8 cellular contexts compared by ENCODE assay signal in the genomic region with DNA sequence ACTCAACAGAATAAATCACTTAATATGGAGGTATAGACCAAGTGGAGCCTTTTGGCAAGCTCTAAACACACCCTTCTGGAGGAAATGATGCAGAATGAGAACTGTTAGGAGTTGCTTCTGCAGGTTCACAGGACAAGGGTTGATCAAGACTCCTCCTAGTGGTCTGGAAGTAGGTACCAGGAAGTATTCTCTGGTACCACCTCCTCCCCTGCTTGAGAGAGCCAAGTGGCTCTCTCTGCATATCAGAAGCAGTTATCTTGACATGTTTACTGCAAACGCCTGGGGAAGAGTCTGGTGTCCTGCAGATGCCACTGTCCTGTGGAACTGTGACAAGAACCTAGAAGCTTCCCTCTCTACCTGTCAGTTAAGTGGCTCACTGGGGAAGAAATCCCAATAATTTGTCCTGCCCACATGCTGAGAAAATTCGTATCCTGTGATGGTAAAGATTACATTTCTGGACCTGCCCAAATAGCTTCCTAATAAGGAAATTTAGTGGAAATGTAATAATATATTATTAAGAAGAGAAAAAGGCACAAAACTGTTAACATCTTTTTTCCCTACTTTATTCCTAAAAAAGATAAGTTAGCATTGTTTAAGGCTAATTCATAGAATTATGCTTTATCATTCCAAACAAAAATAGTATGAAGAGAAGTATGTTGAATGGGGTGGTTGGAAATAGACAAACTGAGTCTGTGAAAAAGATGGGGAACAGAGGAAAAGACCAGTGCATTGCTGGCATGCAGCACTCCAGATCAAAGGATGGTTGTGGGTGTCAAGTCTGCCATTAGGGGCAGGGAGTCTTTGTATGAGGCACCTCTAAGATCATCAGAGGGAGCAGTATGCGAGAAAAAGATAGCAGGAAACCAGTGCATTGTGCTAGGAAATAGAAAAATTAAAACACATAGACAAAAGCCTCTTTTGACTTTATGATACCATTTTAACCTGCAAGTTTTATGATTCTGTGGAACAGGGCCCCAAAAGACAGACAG.
DNase-seq lines count a peak whose midpoint lies in the region; ATAC-seq and TF ChIP-seq lines count a peak whose summit lies in the region.

No MANE protein-coding gene starts in this region.

- H3K36me3 Mint-ChIP-seq in activated B cell treated with CpG ODN at 0.5 μM for 24 hours (ENCODE audit: low read depth) (peaks cover 39% of the 10 kb centered on the region), progenitor cell of endocrine pancreas (ENCODE audit: insufficient read depth) (peaks cover 2% of the 10 kb centered on the region)

- H3K4me1 Mint-ChIP-seq in activated B cell treated with CpG ODN at 0.5 μM for 24 hours, result peaks cover 55% of the 10 kb centered on the region
- peaks cover 26% of the 10 kb centered on the region for H3K4me1 Mint-ChIP-seq in progenitor cell of endocrine pancreas (ENCODE audit: low read depth)

- DNase-seq in DMS 273 treated with DMSO at 0.1 percent for 48 hours (lab: John Stamatoyannopoulos, UW) (peak; percentile 20), NCI-H226 (peak; percentile 62), activated B cell treated with CpG ODN at 0.5 μM for 24 hours (no peak), fibroblast of peridontal ligament (ENCODE audit: extremely low read depth) (peak; percentile 39), progenitor cell of endocrine pancreas (ENCODE audit: low spot score, unreplicated experiment) (no peak), DMS153 treated with DMSO at 0.1 percent for 48 hours (lab: John Stamatoyannopoulos, UW; ENCODE audit: unreplicated experiment) (no peak)

- TF ChIP-seq CTCF in activated B cell treated with CpG ODN at 0.5 μM for 24 hours (IDR thresholded peaks at IDR 0.05), result peak; percentile 71
- peak; percentile 50 for TF ChIP-seq CTCF in progenitor cell of endocrine pancreas (IDR thresholded peaks at IDR 0.05; ENCODE audit: unreplicated experiment)

- H3K27me3 Mint-ChIP-seq in activated B cell treated with CpG ODN at 0.5 μM for 24 hours, result no peaks in the 10 kb centered on the region
- H3K27me3 Mint-ChIP-seq in progenitor cell of endocrine pancreas, result no peaks in the 10 kb centered on the region

- POLR2A ChIA-PET in activated B cell treated with CpG ODN at 0.5 μM for 24 hours (lab: Charles Lee), result interaction anchor here (0.5 to 10.5 kb wide), 14 partner anchors 10 to 235 kb away, joined by 3 to 190 read pairs (median 6); a partner anchor contains a TSS

- intact Hi-C loops in activated B cell treated with CpG ODN at 0.5 μM for 24 hours (cut with micrococcal nuclease), result loop anchor here (1.0 to 5.0 kb wide), 7 partner anchors 12 to 511 kb away; a partner anchor contains a TSS

- H3K4me3 Mint-ChIP-seq in activated B cell treated with CpG ODN at 0.5 μM for 24 hours (peak overlapping the region; percentile 46), progenitor cell of endocrine pancreas (ENCODE audit: low read depth) (no peak overlapping the region)

- CTCF ChIA-PET in activated B cell treated with CpG ODN at 0.5 μM for 24 hours (lab: Charles Lee), result interaction anchor here (0.6 to 2.6 kb wide), 33 partner anchors 9 to 521 kb away, joined by 3 to 43 read pairs (median 5); a partner anchor contains a TSS

- no peaks in the 10 kb centered on the region for H3K9me3 Mint-ChIP-seq in activated B cell treated with CpG ODN at 0.5 μM for 24 hours
- no peaks in the 10 kb centered on the region for H3K9me3 Mint-ChIP-seq in progenitor cell of endocrine pancreas (ENCODE audit: low read depth)

- peak; percentile 53 for ATAC-seq in GM19035 (IDR thresholded peaks at IDR 0.05; ENCODE audit: unreplicated experiment)
- peak; percentile 53 for ATAC-seq in HG03097 (IDR thresholded peaks at IDR 0.05; ENCODE audit: low FRiP score, unreplicated experiment)
- peak; percentile 73 for ATAC-seq in activated B cell treated with CpG ODN at 0.5 μM for 24 hours (ENCODE audit: low read depth)

- peak overlapping the region; percentile 98 for H3K27ac Mint-ChIP-seq in activated B cell treated with CpG ODN at 0.5 μM for 24 hours
- H3K27ac Mint-ChIP-seq in progenitor cell of endocrine pancreas, result no peak overlapping the region

Comparison
In these comparisons a context has a peak if more than half of its experiments do, and no peak if none do; other contexts are left out.
1. DNase-seq: peak in DMS 273 treated with DMSO at 0.1 percent for 48 hours (single experiment), NCI-H226 (single experiment) and fibroblast of peridontal ligament (single experiment); none in activated B cell treated with CpG ODN at 0.5 μM for 24 hours (single experiment), progenitor cell of endocrine pancreas (single experiment) and DMS153 treated with DMSO at 0.1 percent for 48 hours (single experiment).
2. Peak in every context shown above with its lines, with median percentiles within 50 percentile points of each other: ATAC-seq.